In the genomic region with DNA sequence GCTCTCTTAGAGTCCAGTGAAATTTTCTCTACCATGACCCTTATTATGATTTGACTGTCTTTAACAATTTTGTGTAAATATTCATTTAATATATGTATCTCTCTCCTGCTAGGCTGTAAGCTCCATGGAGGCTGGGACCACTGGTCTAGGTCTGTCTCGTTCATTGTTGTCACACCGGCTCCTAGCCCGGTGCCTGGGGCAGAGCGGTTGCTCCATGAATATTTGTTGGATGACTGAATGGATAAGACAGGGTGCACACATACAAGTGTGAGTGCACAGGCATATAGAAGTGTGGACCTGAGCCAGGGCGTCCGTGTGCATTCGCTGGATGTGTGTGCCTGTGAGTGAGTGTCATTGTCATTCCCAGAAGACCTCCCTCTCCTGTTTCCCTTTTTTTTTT, we compare ENCODE assay signal across 37 cellular contexts. TPM values are rescaled to one million over a fixed set of nuclear protein-coding genes. Genes with fewer than 3 reads are reported as not detected.
"Had no signal": no experiment of that assay in that cellular context is flagged by ENCODE, and none has a peak within 500 bp of the region (broad histone marks: within the 10 kb centered on the region; RNA-seq: fewer than 3 reads in every experiment).

No MANE protein-coding gene starts in this region.

- H3K4me3 ChIP-seq: adrenal gland, body of pancreas, breast epithelium had no signal

- H3K27ac ChIP-seq: adrenal gland, body of pancreas, brain microvascular endothelial cell, breast epithelium, VCaP had no signal

- H3K4me1 ChIP-seq: adrenal gland, body of pancreas, breast epithelium had no signal

- H3K27me3 ChIP-seq: body of pancreas had no signal

- DNase-seq: activated B cell treated with CpG ODN at 0.5 μM for 24 hours; activated CD4-positive, alpha-beta memory T cell treated with anti-CD3 and anti-CD28 coated beads for 36 hours; activated CD4-positive, alpha-beta T cell treated with anti-CD3 and anti-CD28 coated beads for 4 hours; activated CD4-positive, alpha-beta T cell treated with anti-CD3 and anti-CD28 coated beads, Interleukin-2, amount 10 ng/mL, durations not matched to agents 24 days and 14 days; activated CD4-positive, alpha-beta T cell treated with anti-CD3 and anti-CD28 coated beads, Interleukin-2, amount 50 U/mL, for 1 hour; activated CD4-positive, alpha-beta T cell treated with anti-CD3 and anti-CD28 coated beads, Interleukin-2, amount 50 U/mL, for 4 hours; activated CD4-positive, CD25-positive, alpha-beta regulatory T cell treated with anti-CD3 and anti-CD28 coated beads, Interleukin-2, amount 50 U/mL, for 72 hours; activated CD8-positive, alpha-beta memory T cell treated with anti-CD3 and anti-CD28 coated beads, Interleukin-2, amount 50 U/mL, for 4 hours; activated CD8-positive, alpha-beta T cell treated with anti-CD3 and anti-CD28 coated beads for 36 hours; activated effector memory CD4-positive, alpha-beta T cell treated with anti-CD3 and anti-CD28 coated beads, Interleukin-2, amount 50 U/mL, for 16 hours; activated gamma-delta T cell treated with Interleukin-2 at 50 U/mL for 16 hours; activated naive CD4-positive, alpha-beta T cell; activated naive CD4-positive, alpha-beta T cell treated with anti-CD3 and anti-CD28 coated beads for 36 hours; activated naive CD4-positive, alpha-beta T cell treated with anti-CD3 and anti-CD28 coated beads, Interleukin-2, amount 50 U/mL, for 16 hours; activated naive CD8-positive, alpha-beta T cell treated with anti-CD3 and anti-CD28 coated beads for 36 hours; activated T-cell treated with anti-CD3 and anti-CD28 coated beads for 4 hours; activated T-cell treated with anti-CD3 and anti-CD28 coated beads, Interleukin-2, amount 50 U/mL, for 1 hour; activated T-cell treated with anti-CD3 and anti-CD28 coated beads, Interleukin-2, amount 50 U/mL, for 4 hours; activated T-cell treated with anti-CD3 and anti-CD28 coated beads, Interleukin-2, amount 50 U/mL, for 72 hours; adrenal gland; amniotic stem cell; aorta; body of pancreas; brain microvascular endothelial cell; central memory CD4-positive, alpha-beta T cell; T-cell; T-helper 17 cell; T1000 had no signal

- H3K36me3 ChIP-seq: adrenal gland, brain microvascular endothelial cell, breast epithelium had no signal

- H3K9me3 ChIP-seq: adrenal gland, body of pancreas, breast epithelium had no signal

- ATAC-seq: activated CD8-positive, alpha-beta T cell treated with anti-CD3 and anti-CD28 coated beads for 36 hours; activated naive CD4-positive, alpha-beta T cell treated with anti-CD3 and anti-CD28 coated beads, Interleukin-2, amount 50 U/mL, for 72 hours; activated T-cell treated with anti-CD3 and anti-CD28 coated beads, Interleukin-2, amount 50 U/mL, for 4 hours; activated T-cell treated with anti-CD3 and anti-CD28 coated beads, Interleukin-2, amount 50 U/mL, for 72 hours; activated T-helper 17 cell treated with anti-CD3 and anti-CD28 coated beads, Interleukin-2, amount 50 U/mL, for 72 hours; body of pancreas; T-cell; T-helper 17 cell had no signal

RNA-seq across cellular contexts. Expression of a gene that starts 20.9 kb away (rescaled TPM):
- total RNA-seq: activated B cell treated with CpG ODN at 0.5 μM for 24 hours; activated CD4-positive, alpha-beta memory T cell treated with anti-CD3 and anti-CD28 coated beads for 36 hours; activated CD4-positive, alpha-beta T cell treated with anti-CD3 and anti-CD28 coated beads, Interleukin-2, amount 10 ng/mL, durations not matched to agents 24 days and 14 days; activated CD8-positive, alpha-beta memory T cell treated with anti-CD3 and anti-CD28 coated beads for 36 hours; activated CD8-positive, alpha-beta T cell treated with anti-CD3 and anti-CD28 coated beads for 36 hours; activated naive CD4-positive, alpha-beta T cell treated with anti-CD3 and anti-CD28 coated beads for 36 hours; activated naive CD4-positive, alpha-beta T cell treated with anti-CD3 and anti-CD28 coated beads, Interleukin-2, amount 50 U/mL, for 72 hours; activated naive CD8-positive, alpha-beta T cell treated with anti-CD3 and anti-CD28 coated beads for 36 hours; activated T-cell treated with anti-CD3 and anti-CD28 coated beads, Interleukin-2, amount 50 U/mL, for 4 hours; activated T-cell treated with anti-CD3 and anti-CD28 coated beads, Interleukin-2, amount 50 U/mL, for 72 hours; activated T-helper 1 cell treated with anti-CD3 and anti-CD28 coated beads, Interleukin-12 subunit alpha, Interleukin-12 subunit beta, Interleukin-2, Interleukin-4 antibody, amounts not matched to agents 30 ng/mL and 10 ng/mL and 1 ng/mL, durations not matched to agents 14 hours and 24 hours and 36 hours; activated T-helper 17 cell treated with anti-CD3 and anti-CD28 coated beads, Interleukin-2, amount 50 U/mL, for 72 hours; aorta; astrocyte; body of pancreas; breast epithelium; T-cell; T-helper 1 cell treated with Interleukin-12 subunit alpha and Interleukin-12 subunit beta and Interleukin-4 antibody, amounts not matched to agents 30 ng/mL and 1 ng/mL, for 36 hours; T-helper 17 cell; T-helper 2 cell treated with Interferon-gamma antibody and Interleukin-4, amounts not matched to agents 100 ng/mL and 5 ng/mL, for 36 hours had no signal
- polyA plus RNA-seq: adrenal gland, aorta had no signal
